10 cellular contexts compared by ENCODE assay signal in genomic region chr17:40068584-40068916, GRCh38. TPM values are rescaled to one million over a fixed set of nuclear protein-coding genes. Genes with fewer than 3 reads are reported as not detected.
A peak's percentile ranks its signal among the peaks of the same experiment; 100 is the strongest.
DNase-seq lines count a peak whose midpoint lies in the region; ATAC-seq and TF ChIP-seq lines count a peak whose summit lies in the region.
"Had no signal": no experiment of that assay in that cellular context is flagged by ENCODE, and none has a peak within 500 bp of the region (broad histone marks: within the 10 kb centered on the region; RNA-seq: fewer than 3 reads in every experiment).

No MANE protein-coding gene starts in this region.

- H3K79me2 ChIP-seq in hepatocyte (peaks cover 90% of the 10 kb centered on the region), smooth muscle cell (ENCODE audit: low read depth) (peaks cover 36% of the 10 kb centered on the region)

- no peak for TF ChIP-seq CTCF in HFFc6 (IDR thresholded peaks at IDR 0.05)
- no peak for TF ChIP-seq CTCF in hepatocyte (IDR thresholded peaks at IDR 0.05; ENCODE audit: poor library complexity)
- no peak for TF ChIP-seq CTCF in smooth muscle cell (IDR thresholded peaks at IDR 0.05; ENCODE audit: borderline replicate concordance, insufficient read depth, poor library complexity, severe bottlenecking)

- no peaks in the 10 kb centered on the region for H3K36me3 Mint-ChIP-seq in HFFc6 (ENCODE audit: low read depth)
- H3K36me3 Mint-ChIP-seq in activated CD4-positive, alpha-beta memory T cell treated with anti-CD3 and anti-CD28 coated beads for 36 hours = no peaks in the 10 kb centered on the region

- H3K4me3 Mint-ChIP-seq in HFFc6 = peak overlapping the region; percentile 88
- peak overlapping the region; percentile 78 for H3K4me3 Mint-ChIP-seq in activated CD4-positive, alpha-beta memory T cell treated with anti-CD3 and anti-CD28 coated beads for 36 hours

- H3K9me2 ChIP-seq in hepatocyte (replicated peaks; ENCODE audit: insufficient read depth) = no peaks in the 10 kb centered on the region

- ATAC-seq in GM21825 (IDR thresholded peaks at IDR 0.05; ENCODE audit: unreplicated experiment) (no peak), HG03457 (IDR thresholded peaks at IDR 0.05; ENCODE audit: unreplicated experiment) (no peak)

- H3K27ac Mint-ChIP-seq in HFFc6 = peak overlapping the region; percentile 96
- H3K27ac Mint-ChIP-seq in activated CD4-positive, alpha-beta memory T cell treated with anti-CD3 and anti-CD28 coated beads for 36 hours = peak overlapping the region; percentile 95

- H3K27me3 ChIP-seq in hepatocyte (no peaks in the 10 kb centered on the region), smooth muscle cell (ENCODE audit: low read depth) (no peaks in the 10 kb centered on the region)

- peaks cover 70% of the 10 kb centered on the region for H3K4me1 Mint-ChIP-seq in HFFc6 (ENCODE audit: low read depth)
- H3K4me1 Mint-ChIP-seq in activated CD4-positive, alpha-beta memory T cell treated with anti-CD3 and anti-CD28 coated beads for 36 hours (ENCODE audit: low read depth) = peaks cover 62% of the 10 kb centered on the region

- peaks cover 4% of the 10 kb centered on the region for H4K20me1 ChIP-seq in hepatocyte (ENCODE audit: insufficient read depth, poor library complexity, severe bottlenecking)
- peaks cover 62% of the 10 kb centered on the region for H4K20me1 ChIP-seq in smooth muscle cell (ENCODE audit: low read depth)

- no peaks in the 10 kb centered on the region for H3K36me3 ChIP-seq in hepatocyte (replicated peaks; ENCODE audit: insufficient read depth, low read depth)
- no peaks in the 10 kb centered on the region for H3K36me3 ChIP-seq in smooth muscle cell (ENCODE audit: low read depth)
- H3K36me3 ChIP-seq: HAP-1 had no signal

- no peaks in the 10 kb centered on the region for H3F3A ChIP-seq in smooth muscle cell (ENCODE audit: low read depth)

- no peak overlapping the region for H2AFZ ChIP-seq in hepatocyte
- H2AFZ ChIP-seq in smooth muscle cell (ENCODE audit: low read depth) = no peak overlapping the region

- POLR2A ChIA-PET in activated CD4-positive, alpha-beta memory T cell treated with anti-CD3 and anti-CD28 coated beads for 36 hours (lab: Charles Lee) = interaction anchor here (0.6 to 1.4 kb wide), 5 partner anchors 14 to 1956 kb away, joined by 3 to 6 read pairs (median 4); partner anchors contain the start of genes MED24 and NR1D1

- H3K9me3 ChIP-seq in hepatocyte (ENCODE audit: low read depth) = no peaks in the 10 kb centered on the region
- H3K9me3 ChIP-seq in smooth muscle cell (replicated peaks; ENCODE audit: low read depth) = no peaks in the 10 kb centered on the region
- H3K9me3 ChIP-seq: HAP-1 had no signal

- 23% methylated on average over 5 of the region's 5 CpGs for WGBS in hepatocyte (ENCODE audit: low lambda C conversion rate, missing lambda C conversion rate)
- WGBS in smooth muscle cell (ENCODE audit: low lambda C conversion rate) = 23% methylated on average over 5 of the region's 5 CpGs

- no peak for DNase-seq in HFFc6
- DNase-seq in activated CD4-positive, alpha-beta memory T cell treated with anti-CD3 and anti-CD28 coated beads for 36 hours = no peak
- DNase-seq in hepatocyte (ENCODE audit: low spot score) = no peak
- DNase-seq in smooth muscle cell (lab: John Stamatoyannopoulos, UW; ENCODE audit: unreplicated experiment) = no peak
- DNase-seq in cerebellar nuclear complex (lab: John Stamatoyannopoulos, UW) = no peak
- DNase-seq in NCI-H146 (lab: John Stamatoyannopoulos, UW) = no peak

- H3K9me3 Mint-ChIP-seq in HFFc6 = no peaks in the 10 kb centered on the region
- H3K9me3 Mint-ChIP-seq in activated CD4-positive, alpha-beta memory T cell treated with anti-CD3 and anti-CD28 coated beads for 36 hours = no peaks in the 10 kb centered on the region

- no peak overlapping the region for H3K4me3 ChIP-seq in hepatocyte
- peak overlapping the region; percentile 48 for H3K4me3 ChIP-seq in smooth muscle cell
- H3K4me3 ChIP-seq: HAP-1 had no signal

- CTCF ChIA-PET in activated CD4-positive, alpha-beta memory T cell treated with anti-CD3 and anti-CD28 coated beads for 36 hours (lab: Charles Lee) = interaction anchor here (0.9 to 2.9 kb wide), 6 partner anchors 16 to 120 kb away, joined by 3 to 16 read pairs (median 4); no protein-coding TSS in a partner anchor

- H3K27me3 Mint-ChIP-seq in HFFc6 (ENCODE audit: insufficient read depth) = no peaks in the 10 kb centered on the region; the same call in none of the 2 replicates
- no peaks in the 10 kb centered on the region for H3K27me3 Mint-ChIP-seq in activated CD4-positive, alpha-beta memory T cell treated with anti-CD3 and anti-CD28 coated beads for 36 hours

- intact Hi-C loops in activated CD4-positive, alpha-beta memory T cell treated with anti-CD3 and anti-CD28 coated beads for 36 hours (cut with micrococcal nuclease) = loop anchor here (2.0 kb wide), 1 partner anchor 42 kb away; no protein-coding TSS in a partner anchor

- H3K4me2 ChIP-seq in hepatocyte (peak overlapping the region; percentile 67), smooth muscle cell (peak overlapping the region; percentile 94)

- H3K27ac ChIP-seq in hepatocyte (peak overlapping the region; percentile 98), smooth muscle cell (ENCODE audit: low read depth) (peak overlapping the region; percentile 66)

- H3K4me1 ChIP-seq in hepatocyte (ENCODE audit: insufficient read depth) = peaks cover 89% of the 10 kb centered on the region
- peaks cover 70% of the 10 kb centered on the region for H3K4me1 ChIP-seq in smooth muscle cell (ENCODE audit: low read depth)

- peak overlapping the region; percentile 57 for H3K9ac ChIP-seq in smooth muscle cell (ENCODE audit: low read depth)

RNA-seq across cellular contexts. Expression of gene THRA, which starts 5.8 kb away (rescaled TPM):
- 10 to 100 TPM; 29.3 to 33.7 (median 30.7) TPM for total RNA-seq in HFFc6 (2021; fragmentation: NEBNext Ultra II Directional; extraction: Animal tissue kit (Norgen Biotek cat#: 25700))
- 10 to 100 TPM; 12.5 to 13.4 TPM for total RNA-seq in activated CD4-positive, alpha-beta memory T cell treated with anti-CD3 and anti-CD28 coated beads for 36 hours
- 35.3 and 40.2 TPM in 2 replicates for total RNA-seq in hepatocyte
- polyA plus RNA-seq in hepatocyte = 20.7 and 22.5 TPM in 2 replicates
- total RNA-seq in smooth muscle cell = 15.6 and 25.4 TPM in 2 replicates
- 17.6 and 21.2 TPM in 2 replicates for polyA plus RNA-seq in smooth muscle cell

RNA-seq across cellular contexts. Expression of gene MED24, which starts 14.3 kb away (rescaled TPM):
- total RNA-seq in HFFc6 (2021; fragmentation: NEBNext Ultra II Directional; extraction: Animal tissue kit (Norgen Biotek cat#: 25700)) = 10 to 100 TPM; 60.9 to 72.8 (median 65.3) TPM
- 10 to 100 TPM; 89.2 to 99.9 TPM for total RNA-seq in activated CD4-positive, alpha-beta memory T cell treated with anti-CD3 and anti-CD28 coated beads for 36 hours
- total RNA-seq in hepatocyte = 55.7 and 66.8 TPM in 2 replicates
- polyA plus RNA-seq in hepatocyte = 69.8 and 69.9 TPM in 2 replicates
- total RNA-seq in smooth muscle cell = 68.2 and 76.9 TPM in 2 replicates
- 74.9 and 77.2 TPM in 2 replicates for polyA plus RNA-seq in smooth muscle cell

RNA-seq across cellular contexts. Expression of gene NR1D1, which starts 31.8 kb away (rescaled TPM):
- 10 to 100 TPM; 11.2 to 15.8 (median 15.1) TPM for total RNA-seq in HFFc6 (2021; fragmentation: NEBNext Ultra II Directional; extraction: Animal tissue kit (Norgen Biotek cat#: 25700))
- total RNA-seq in activated CD4-positive, alpha-beta memory T cell treated with anti-CD3 and anti-CD28 coated beads for 36 hours = 1 to 10 TPM; 6.7 to 7.3 TPM
- 2.3 and 3.0 TPM in 2 replicates for total RNA-seq in hepatocyte
- polyA plus RNA-seq in hepatocyte = 6.9 and 7.1 TPM in 2 replicates
- 6.0 and 12.5 TPM in 2 replicates for total RNA-seq in smooth muscle cell
- polyA plus RNA-seq in smooth muscle cell = 18.4 and 19.5 TPM in 2 replicates

RNA-seq across cellular contexts. Expression of gene MSL1, which starts 53.2 kb away (rescaled TPM):
- total RNA-seq in HFFc6 (2021; fragmentation: NEBNext Ultra II Directional; extraction: Animal tissue kit (Norgen Biotek cat#: 25700)) = 10 to 100 TPM; 61.2 to 67.8 (median 65.5) TPM
- 10 to 100 TPM; 77.9 to 80.6 TPM for total RNA-seq in activated CD4-positive, alpha-beta memory T cell treated with anti-CD3 and anti-CD28 coated beads for 36 hours
- total RNA-seq in hepatocyte = 71.9 and 81.6 TPM in 2 replicates
- polyA plus RNA-seq in hepatocyte = 26.7 and 31.4 TPM in 2 replicates
- 74.9 and 79.0 TPM in 2 replicates for total RNA-seq in smooth muscle cell
- polyA plus RNA-seq in smooth muscle cell = 24.6 and 26.0 TPM in 2 replicates

RNA-seq across cellular contexts. Expression of gene CSF3, which starts 53.3 kb away (rescaled TPM):
- under 1 TPM in 5 of 6 experiments, not detected in 1; 0.31 to 0.59 (median 0.48) TPM for total RNA-seq in HFFc6 (2021; fragmentation: NEBNext Ultra II Directional; extraction: Animal tissue kit (Norgen Biotek cat#: 25700))
- total RNA-seq in activated CD4-positive, alpha-beta memory T cell treated with anti-CD3 and anti-CD28 coated beads for 36 hours = not detected
- total RNA-seq in hepatocyte (0.12 TPM in 1 of 2 replicates, not detected in the other), smooth muscle cell (not detected in 2 replicates)
- polyA plus RNA-seq in hepatocyte (0.36 TPM in 1 of 2 replicates, not detected in the other), smooth muscle cell (0.80 TPM in 1 of 2 replicates, not detected in the other)
- total RNA-seq: SK-MEL-5 had no signal
